ENCODE assay signal across 11 cellular contexts in the genomic region with DNA sequence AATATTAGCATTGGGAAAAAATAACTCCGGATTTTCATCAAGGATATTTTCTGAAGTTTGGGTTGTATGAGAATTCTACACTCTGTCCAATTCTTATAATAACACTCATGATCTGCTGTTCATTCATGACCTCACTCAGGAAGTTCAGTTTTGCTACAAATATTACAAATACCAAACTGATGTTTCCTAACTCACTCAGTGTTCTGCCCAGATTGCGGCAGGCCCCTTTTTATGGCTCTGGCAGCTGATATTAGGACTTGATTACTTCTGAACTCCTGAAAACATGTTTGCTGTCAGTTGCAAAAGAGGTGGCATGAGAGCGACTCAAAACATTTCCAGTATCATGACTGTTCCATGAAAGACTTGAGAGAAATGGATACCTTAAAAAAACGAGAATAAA.
DNase-seq lines count a peak whose midpoint lies in the region; ATAC-seq and TF ChIP-seq lines count a peak whose summit lies in the region.
"Had no signal": no experiment of that assay in that cellular context is flagged by ENCODE, and none has a peak within 500 bp of the region (broad histone marks: within the 10 kb centered on the region; RNA-seq: fewer than 3 reads in every experiment).

No MANE protein-coding gene starts in this region.

- no peak overlapping the region for H3K4me3 ChIP-seq in RWPE2 (ENCODE audit: severe bottlenecking)
- H3K4me3 ChIP-seq: ovary had no signal

- no peaks in the 10 kb centered on the region for H3K36me3 ChIP-seq in RWPE2 (ENCODE audit: low read depth)
- H3K36me3 ChIP-seq: ovary had no signal

- intact Hi-C loops in posterior vena cava (cut with DNase I): no loop called here

- TF ChIP-seq CTCF in AG09319 (IDR thresholded peaks at IDR 0.05; ENCODE audit: low read depth, low read length) (no peak), RWPE2 (IDR thresholded peaks at IDR 0.05; ENCODE audit: poor library complexity, severe bottlenecking) (no peak), type B pancreatic cell (conservative IDR thresholded peaks at IDR 0.05) (no peak)

- no peaks in the 10 kb centered on the region for H3K27me3 Mint-ChIP-seq in type B pancreatic cell
- H3K27me3 Mint-ChIP-seq: CD4-positive, alpha-beta T cell had no signal

- no peaks in the 10 kb centered on the region for H3K9me3 Mint-ChIP-seq in type B pancreatic cell
- H3K9me3 Mint-ChIP-seq: CD4-positive, alpha-beta T cell; stimulated activated memory B cell treated with anti-CD40 and anti-IgM and Interleukin-4, amounts not matched to agents 10 μg/mL and 1 μg/mL and 100 μg/mL, for 72 hours had no signal

- peak; percentile 65 for ATAC-seq in RWPE2 (ENCODE audit: low read depth)
- ATAC-seq in GM21390 (IDR thresholded peaks at IDR 0.05; ENCODE audit: unreplicated experiment): no peak
- ATAC-seq in GM19351 (IDR thresholded peaks at IDR 0.05; ENCODE audit: unreplicated experiment): no peak
- ATAC-seq: stimulated activated memory B cell treated with anti-CD40 and anti-IgM and Interleukin-4, amounts not matched to agents 10 μg/mL and 1 μg/mL and 100 μg/mL, for 72 hours had no signal

- peaks cover 37% of the 10 kb centered on the region for H3K4me1 ChIP-seq in RWPE2 (ENCODE audit: insufficient read depth, poor library complexity, severe bottlenecking)

- peak overlapping the region; percentile 52 for H3K27ac ChIP-seq in RWPE2 (ENCODE audit: poor library complexity, severe bottlenecking)
- H3K27ac ChIP-seq: ovary had no signal

- peaks cover 25% of the 10 kb centered on the region for H3K4me1 Mint-ChIP-seq in type B pancreatic cell (ENCODE audit: unreplicated experiment)
- H3K4me1 Mint-ChIP-seq: stimulated activated memory B cell treated with anti-CD40 and anti-IgM and Interleukin-4, amounts not matched to agents 10 μg/mL and 1 μg/mL and 100 μg/mL, for 72 hours had no signal

- DNase-seq in AG09319 (ENCODE audit: extremely low read depth, low read depth) (peak; percentile 70), RWPE2 (ENCODE audit: low spot score) (no peak), fibroblast of the conjunctiva (ENCODE audit: low read depth) (peak; percentile 55), posterior vena cava (ENCODE audit: low spot score) (peak; percentile 82), type B pancreatic cell (ENCODE audit: extremely low spot score, unreplicated experiment) (no peak)
- no peak for DNase-seq in activated CD4-positive, CD25-positive, alpha-beta regulatory T cell treated with anti-CD3 and anti-CD28 coated beads, Interleukin-2, amount 50 U/mL, for 72 hours
- DNase-seq: CD4-positive, alpha-beta T cell had no signal

- no peaks in the 10 kb centered on the region for H3K27me3 ChIP-seq in RWPE2 (ENCODE audit: insufficient read depth, poor library complexity, severe bottlenecking)
- H3K27me3 ChIP-seq: ovary had no signal

- H3K27ac Mint-ChIP-seq in type B pancreatic cell: no peak overlapping the region
- H3K27ac Mint-ChIP-seq: CD4-positive, alpha-beta T cell; stimulated activated memory B cell treated with anti-CD40 and anti-IgM and Interleukin-4, amounts not matched to agents 10 μg/mL and 1 μg/mL and 100 μg/mL, for 72 hours had no signal

- no peaks in the 10 kb centered on the region for H3K9me3 ChIP-seq in RWPE2 (ENCODE audit: severe bottlenecking)
- H3K9me3 ChIP-seq: ovary had no signal

- no peak overlapping the region for H3K4me3 Mint-ChIP-seq in type B pancreatic cell
- H3K4me3 Mint-ChIP-seq: CD4-positive, alpha-beta T cell; stimulated activated memory B cell treated with anti-CD40 and anti-IgM and Interleukin-4, amounts not matched to agents 10 μg/mL and 1 μg/mL and 100 μg/mL, for 72 hours had no signal

- H3K36me3 Mint-ChIP-seq in type B pancreatic cell: no peaks in the 10 kb centered on the region

Comparison
In these comparisons a context has a peak if more than half of its experiments do, and no peak if none do; other contexts are left out.
1. DNase-seq: peak in AG09319 (single experiment), fibroblast of the conjunctiva (single experiment) and posterior vena cava (single experiment); none in RWPE2 (single experiment), type B pancreatic cell (single experiment) and activated CD4-positive, CD25-positive, alpha-beta regulatory T cell treated with anti-CD3 and anti-CD28 coated beads, Interleukin-2, amount 50 U/mL, for 72 hours (single experiment).